8 cellular contexts compared by ENCODE assay signal in the genomic region with DNA sequence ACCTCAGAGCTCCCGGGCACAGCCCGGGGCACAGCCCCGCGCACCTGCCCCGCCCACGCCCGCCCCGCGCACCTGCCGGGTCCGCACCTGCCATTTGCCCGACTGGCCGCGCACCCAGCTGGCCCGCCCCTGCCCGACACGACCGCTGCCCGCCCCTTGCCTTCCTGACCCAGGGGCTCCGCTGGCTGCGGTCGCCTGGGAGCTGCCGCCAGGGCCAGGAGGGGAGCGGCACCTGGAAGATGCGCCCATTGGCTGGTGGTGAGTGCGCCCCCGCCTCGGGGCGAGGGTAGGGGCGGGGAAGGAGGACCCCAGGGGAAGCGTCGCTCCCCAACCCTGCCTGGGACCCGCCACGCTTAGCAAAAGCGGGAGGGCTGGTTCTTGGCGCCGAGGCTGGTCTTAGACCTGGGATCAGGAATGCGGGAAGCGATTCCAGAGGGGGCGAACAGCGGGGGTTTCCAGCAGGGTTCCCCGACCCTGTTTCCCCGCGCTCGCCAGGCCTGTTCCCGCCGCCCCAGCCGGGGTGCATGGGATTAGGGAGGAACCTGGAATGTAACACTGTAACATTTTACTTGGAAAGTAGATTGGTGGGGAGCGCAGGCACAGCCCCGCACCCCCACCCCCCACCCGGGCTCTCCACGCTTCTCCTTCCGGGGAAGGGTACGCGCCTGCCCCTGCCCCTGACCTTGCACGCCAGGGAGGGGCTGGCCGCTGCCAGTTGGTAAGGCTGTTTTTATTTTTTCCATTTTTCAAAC. TPM values are rescaled to one million over a fixed set of nuclear protein-coding genes. Genes with fewer than 3 reads are reported as not detected.
DNase-seq lines count a peak whose midpoint lies in the region; ATAC-seq and TF ChIP-seq lines count a peak whose summit lies in the region.

TSS of gene FAM3B (plus strand) at position 161 of the 752 bp plus-strand sequence. CDS start at position 240, 79 bp downstream.

- no peak within 1 kb of the TSS for H3K27ac Mint-ChIP-seq in MCF 10A (ENCODE audit: low read depth, unreplicated experiment)
- no peak within 1 kb of the TSS for H3K27ac Mint-ChIP-seq in mesothelial cell of epicardium

- H3K9me3 Mint-ChIP-seq in MCF 10A (ENCODE audit: unreplicated experiment) = no peaks in the 10 kb centered on the region
- H3K9me3 Mint-ChIP-seq in mesothelial cell of epicardium = no peaks in the 10 kb centered on the region

- intact Hi-C loops in breast epithelium (cut with DNase I; ENCODE audit: low total_unique reads) (no loop called here), MCF 10A (cut with micrococcal nuclease) (no loop called here), posterior vena cava (cut with DNase I) (no loop called here)

- no peak for TF ChIP-seq CTCF in breast epithelium (IDR thresholded peaks at IDR 0.05)
- TF ChIP-seq CTCF in MCF 10A (IDR thresholded peaks at IDR 0.05; ENCODE audit: unreplicated experiment) = no peak
- no peak for TF ChIP-seq CTCF in coronary artery (IDR thresholded peaks at IDR 0.05)
- TF ChIP-seq CTCF in mesothelial cell of epicardium (IDR thresholded peaks at IDR 0.05; ENCODE audit: unreplicated experiment) = no peak

- no TSS peak for BruUV-seq in MCF 10A (replicated peaks; lab: Mats Ljungman, UMichigan)

- H3K4me1 Mint-ChIP-seq in MCF 10A (ENCODE audit: insufficient read depth, unreplicated experiment) (no peaks in the 10 kb centered on the region), mesothelial cell of epicardium (peaks cover 3% of the 10 kb centered on the region)

- H3K36me3 Mint-ChIP-seq in MCF 10A (ENCODE audit: insufficient read depth, unreplicated experiment) (no peaks in the 10 kb centered on the region), mesothelial cell of epicardium (no peaks in the 10 kb centered on the region)

- no peak for TF ChIP-seq POLR2A in breast epithelium (IDR thresholded peaks at IDR 0.05)

- no peak for ATAC-seq in HG03097 (IDR thresholded peaks at IDR 0.05; ENCODE audit: low FRiP score, unreplicated experiment)

- peaks cover 0 to 15% of the 10 kb centered on the region in 2 donors for H3K27me3 ChIP-seq in breast epithelium

- no peaks in the 10 kb centered on the region for H3K36me3 ChIP-seq in breast epithelium

- H3K4me3 Mint-ChIP-seq in MCF 10A (ENCODE audit: unreplicated experiment) (no peak within 1 kb of the TSS), mesothelial cell of epicardium (peak within 1 kb of the TSS; percentile 67)

- no peaks in the 10 kb centered on the region for H3K9me3 ChIP-seq in breast epithelium

- H3K27me3 Mint-ChIP-seq in MCF 10A (ENCODE audit: insufficient read depth, unreplicated experiment) (peaks cover 25% of the 10 kb centered on the region), mesothelial cell of epicardium (ENCODE audit: low read depth) (peaks cover 46% of the 10 kb centered on the region)

- CTCF ChIA-PET in MCF 10A (lab: Yijun Ruan, JAX) = no interaction called here

- peak within 1 kb of the TSS; percentile 44 to 69 (median 49) for H3K4me3 ChIP-seq in breast epithelium
- peak within 1 kb of the TSS; percentile 66 for H3K4me3 ChIP-seq in coronary artery

- POLR2A ChIA-PET in MCF 10A (lab: Yijun Ruan, JAX) = no interaction called here

- DNase-seq in breast epithelium (ENCODE audit: low spot score in 2 of 2) (no peak), MCF 10A (ENCODE audit: unreplicated experiment) (no peak), coronary artery (ENCODE audit: low spot score) (peak; percentile 40), mesothelial cell of epicardium (ENCODE audit: low spot score in 2 of 2, unreplicated experiment in 2 of 2) (peak in 1 of 2 experiments; percentile 53), ureter (ENCODE audit: low spot score) (no peak), cerebellum (ENCODE audit: low spot score) (no peak), posterior vena cava (ENCODE audit: low spot score) (no peak)

- H3K27ac ChIP-seq in breast epithelium (peak within 1 kb of the TSS; percentile 33 to 41), coronary artery (no peak within 1 kb of the TSS)

- no peaks in the 10 kb centered on the region for H3K4me1 ChIP-seq in breast epithelium

RNA-seq across cellular contexts. Expression of gene FAM3B, which starts in this region (rescaled TPM):
- total RNA-seq in breast epithelium (10 to 100 TPM in 2 of 3 donors, 1 to 10 TPM in 1; 1.6 to 13.6 (median 10.5) TPM), MCF 10A (2022) (not detected in 2 replicates), mesothelial cell of epicardium (1.2 to 1.5 TPM (median 1.4 TPM) in 3 replicates), ureter (116 TPM), cerebellum (not detected), posterior vena cava (1 to 10 TPM in 1 of 2 donors, under 1 TPM in 1; 0.60 to 1.1 TPM)

Comparison
In these comparisons a context has a peak if more than half of its experiments do, and no peak if none do; other contexts are left out.
1. H3K27ac ChIP-seq: peak in breast epithelium (2 of 2); none in coronary artery (0 of 2).